Comparison of ENCODE assay signal across 7 cellular contexts in genomic region chr11:65120831-65121230, GRCh38. TPM values are rescaled to one million over a fixed set of nuclear protein-coding genes. Genes with fewer than 3 reads are reported as not detected.
DNase-seq lines count a peak whose midpoint lies in the region; ATAC-seq and TF ChIP-seq lines count a peak whose summit lies in the region.

No MANE protein-coding gene starts in this region.

- peaks cover 37% of the 10 kb centered on the region for H3K36me3 ChIP-seq in H7 (replicated peaks; ENCODE audit: control insufficient read depth, insufficient read depth, low read length)
- H3K36me3 ChIP-seq in WERI-Rb-1, result peaks cover 75% of the 10 kb centered on the region
- peaks cover 0 to 62% of the 10 kb centered on the region in 2 donors for H3K36me3 ChIP-seq in gastroesophageal sphincter

- TF ChIP-seq POLR2A in gastroesophageal sphincter (IDR thresholded peaks at IDR 0.05), result no peak

- no peaks in the 10 kb centered on the region for H3K9me3 ChIP-seq in WERI-Rb-1 (ENCODE audit: severe bottlenecking)
- no peaks in the 10 kb centered on the region for H3K9me3 ChIP-seq in gastroesophageal sphincter

- 75 to 100% methylated on average over 1 to 2 of the region's 3 CpGs for WGBS in gastroesophageal sphincter (ENCODE audit: low coverage in 1 of 2), 2 donors

- H3K4me3 ChIP-seq in H7 (ENCODE audit: insufficient read depth, low read depth, low read length) (peak overlapping the region; percentile 98), WERI-Rb-1 (ENCODE audit: low read depth, low read length) (peak overlapping the region; percentile 81), gastroesophageal sphincter (peak overlapping the region in 1 of 2 donors; percentile 88), skin epidermis (peak overlapping the region; percentile 66 to 98 (median 91))

- intact Hi-C loops in head of caudate nucleus (cut with DNase I), result loop anchor here (10.0 kb wide), 1 partner anchor 316 kb away; the partner anchor contains the start of gene MAP4K2

- H3K4me1 ChIP-seq in gastroesophageal sphincter, result peaks cover 3 to 61% (median 25%) of the 10 kb centered on the region in 3 donors

- ATAC-seq in gastroesophageal sphincter, result no peak

- H3K27me3 ChIP-seq in H7 (ENCODE audit: control insufficient read depth, insufficient read depth, low read length) (no peaks in the 10 kb centered on the region), WERI-Rb-1 (ENCODE audit: insufficient read depth, low read depth, severe bottlenecking) (no peaks in the 10 kb centered on the region), gastroesophageal sphincter (no peaks in the 10 kb centered on the region)

- DNase-seq in H7 (no peak), WERI-Rb-1 (no peak), head of caudate nucleus (no peak), globus pallidus (ENCODE audit: low spot score) (no peak), cerebellar cortex (ENCODE audit: low spot score) (no peak)

- no peak overlapping the region; the same call in 1 of the 2 replicates for H3K27ac ChIP-seq in WERI-Rb-1
- H3K27ac ChIP-seq in gastroesophageal sphincter, result peak overlapping the region in 3 of 4 donors; percentile 94 to 97 (median 95)
- peak overlapping the region in 15 of 21 experiments; percentile 83 to 97 (median 92) for H3K27ac ChIP-seq in skin epidermis

- no peak for TF ChIP-seq EP300 in gastroesophageal sphincter (IDR thresholded peaks at IDR 0.05)

- TF ChIP-seq CTCF in WERI-Rb-1 (IDR thresholded peaks at IDR 0.05; ENCODE audit: low read depth, low read length) (no peak), gastroesophageal sphincter (IDR thresholded peaks at IDR 0.05) (no peak)

RNA-seq across cellular contexts. Expression of gene FAU, which starts 1.1 kb away (rescaled TPM):
- total RNA-seq in H7 (2014; rRNA removed; shearing (Covaris generic)), result 779 and 1,014 TPM in 2 replicates
- total RNA-seq in gastroesophageal sphincter, result 100 to 1,000 TPM; 464 to 971 (median 566) TPM

RNA-seq across cellular contexts. Expression of gene MRPL49, which starts 1.3 kb away (rescaled TPM):
- 89.9 and 93.3 TPM in 2 replicates for total RNA-seq in H7 (2014; rRNA removed; shearing (Covaris generic))
- 100 to 1,000 TPM in 1 of 4 donors, 10 to 100 TPM in 3; 83.9 to 114 (median 94.1) TPM for total RNA-seq in gastroesophageal sphincter

RNA-seq across cellular contexts. Expression of gene ZNHIT2, which starts 3.3 kb away (rescaled TPM):
- 14.1 and 22.5 TPM in 2 replicates for total RNA-seq in H7 (2014; rRNA removed; shearing (Covaris generic))
- total RNA-seq in gastroesophageal sphincter, result 10 to 100 TPM; 13.6 to 19.1 (median 15.4) TPM

RNA-seq across cellular contexts. Expression of gene TM7SF2, which starts 9.2 kb away (rescaled TPM):
- total RNA-seq in H7 (2014; rRNA removed; shearing (Covaris generic)), result 31.9 and 45.2 TPM in 2 replicates
- total RNA-seq in gastroesophageal sphincter, result 10 to 100 TPM in 3 of 4 donors, 1 to 10 TPM in 1; 7.1 to 25.2 (median 18.3) TPM

RNA-seq across cellular contexts. Expression of gene SYVN1, which starts 13.5 kb away (rescaled TPM):
- total RNA-seq in H7 (2014; rRNA removed; shearing (Covaris generic)), result 11.5 and 21.9 TPM in 2 replicates
- total RNA-seq in gastroesophageal sphincter, result 10 to 100 TPM; 19.0 to 38.7 (median 26.0) TPM
